In genomic region chr6:162154930-162155329, GRCh38 we compare ENCODE assay signal across 9 cellular contexts.
"Had no signal": no experiment of that assay in that cellular context is flagged by ENCODE, and none has a peak within 500 bp of the region (broad histone marks: within the 10 kb centered on the region; RNA-seq: fewer than 3 reads in every experiment).

No MANE protein-coding gene starts in this region.

- H3K9me3 ChIP-seq: HAP-1 had no signal

- H3K4me1 ChIP-seq: HAP-1 had no signal

- H3K4me3 ChIP-seq: GM23248, HAP-1 had no signal

- H3K9ac ChIP-seq: GM23248, KMS-11 had no signal

- FAIRE-seq: HTR-8/SVneo had no signal

- DNase-seq: GM23248, GOT3, H7, HFFc6, KBM-7 had no signal

- H3K4me3 Mint-ChIP-seq: HFFc6 had no signal

- H3K27ac ChIP-seq: GM23248, KMS-11 had no signal

- H3K27ac Mint-ChIP-seq: HFFc6 had no signal

- H3K36me3 ChIP-seq: HAP-1 had no signal

- H2AFZ ChIP-seq: GM23248 had no signal

- ATAC-seq: HCT116 had no signal

- H3K4me2 ChIP-seq: KMS-11 had no signal
